ENCODE assay signal across 8 cellular contexts in genomic region chr16:4733211-4733742, GRCh38. TPM values are rescaled to one million over a fixed set of nuclear protein-coding genes. Genes with fewer than 3 reads are reported as not detected.
A peak's percentile ranks its signal among the peaks of the same experiment; 100 is the strongest.
DNase-seq lines count a peak whose midpoint lies in the region; ATAC-seq, FAIRE-seq and TF ChIP-seq lines count a peak whose summit lies in the region.

No MANE protein-coding gene starts in this region.

- peak overlapping the region; percentile 86 for H3K4me2 ChIP-seq in endothelial cell of umbilical vein (ENCODE audit: insufficient read depth, low read length)

- TF ChIP-seq CTCF in Caco-2 (IDR thresholded peaks at IDR 0.05; ENCODE audit: insufficient read depth in 1 of 2, low read depth in 1 of 2, low read length in 1 of 2, severe bottlenecking in 1 of 2, unreplicated experiment in 1 of 2) (no peak), endothelial cell of umbilical vein (IDR thresholded peaks at IDR 0.05; ENCODE audit: extremely low read depth in 1 of 2, insufficient read depth in 1 of 2, low read depth in 1 of 2, low read length in 2 of 2) (no peak), osteocyte (IDR thresholded peaks at IDR 0.05) (no peak)

- H3K27me3 Mint-ChIP-seq in Caco-2 (ENCODE audit: insufficient read depth, unreplicated experiment) (no peaks in the 10 kb centered on the region), osteocyte (ENCODE audit: unreplicated experiment) (no peaks in the 10 kb centered on the region)

- TF ChIP-seq POLR2A in endothelial cell of umbilical vein (IDR thresholded peaks at IDR 0.05; ENCODE audit: low read depth, low read length) (no peak), GM18505 (IDR thresholded peaks at IDR 0.05; ENCODE audit: borderline replicate concordance, extremely low read depth, insufficient read depth, insufficient read length) (no peak)

- POLR2A ChIA-PET in Caco-2 (lab: Charles Lee): interaction anchor here (1.6 to 2.4 kb wide), 3 partner anchors 35 to 117 kb away, joined by 11 to 20 read pairs (median 12); partner anchors contain the start of gene NUDT16L1
- POLR2A ChIA-PET in endothelial cell of umbilical vein (lab: Charles Lee): no interaction called here

- BruUV-seq in Caco-2 (replicated peaks; lab: Mats Ljungman, UMichigan) (no TSS peak), endothelial cell of umbilical vein (replicated peaks; lab: Mats Ljungman, UMichigan) (no TSS peak)

- H3K4me3 Mint-ChIP-seq in Caco-2 (ENCODE audit: unreplicated experiment) (peak overlapping the region; percentile 97), osteocyte (ENCODE audit: unreplicated experiment) (peak overlapping the region; percentile 93)

- no peak overlapping the region for H3K27ac ChIP-seq in endothelial cell of umbilical vein (ENCODE audit: insufficient read depth, low read depth, low read length)

- FAIRE-seq in endothelial cell of umbilical vein (lab: Jason Lieb, UNC): no peak

- H2AFZ ChIP-seq in endothelial cell of umbilical vein (ENCODE audit: low read depth, low read length): peak overlapping the region; percentile 99

- H3K4me1 Mint-ChIP-seq in Caco-2 (ENCODE audit: low read depth, unreplicated experiment) (no peaks in the 10 kb centered on the region), osteocyte (ENCODE audit: unreplicated experiment) (peaks cover 16% of the 10 kb centered on the region)

- dilution Hi-C loops in endothelial cell of umbilical vein (cut with MboI; ENCODE audit: extremely low pct_ligation_motif_present, low sequenced_read_pairs): no loop called here

- no peak for ATAC-seq in GM18505 (IDR thresholded peaks at IDR 0.05; ENCODE audit: unreplicated experiment)

- H3K27me3 ChIP-seq in Caco-2 (replicated peaks; ENCODE audit: control insufficient read depth, insufficient read depth, low read length): no peaks in the 10 kb centered on the region
- no peaks in the 10 kb centered on the region for H3K27me3 ChIP-seq in NT2/D1 (ENCODE audit: insufficient read depth, insufficient read length)
- no peaks in the 10 kb centered on the region for H3K27me3 ChIP-seq in endothelial cell of umbilical vein (ENCODE audit: control insufficient read depth in 2 of 2, insufficient read depth in 2 of 2, low read length in 2 of 2)

- H3K9me3 Mint-ChIP-seq in Caco-2 (ENCODE audit: unreplicated experiment) (no peaks in the 10 kb centered on the region), osteocyte (ENCODE audit: unreplicated experiment) (no peaks in the 10 kb centered on the region)

- no peaks in the 10 kb centered on the region for H3K9me3 ChIP-seq in Caco-2
- no peaks in the 10 kb centered on the region for H3K9me3 ChIP-seq in NT2/D1 (ENCODE audit: insufficient read depth, low read length)
- H3K9me3 ChIP-seq in endothelial cell of umbilical vein (replicated peaks; ENCODE audit: control insufficient read depth, insufficient read depth, low read length): no peaks in the 10 kb centered on the region

- intact Hi-C loops in Caco-2 (cut with micrococcal nuclease; ENCODE audit: unreplicated experiment) (no loop called here), endothelial cell of umbilical vein (cut with micrococcal nuclease) (no loop called here)

- H3K9ac ChIP-seq in NT2/D1 (ENCODE audit: insufficient read length, low read depth) (peak overlapping the region; percentile 96), endothelial cell of umbilical vein (replicated peaks; ENCODE audit: extremely low read depth, insufficient read depth, low read length) (peak overlapping the region; percentile 78)

- H3K27ac Mint-ChIP-seq in Caco-2 (ENCODE audit: unreplicated experiment) (peak overlapping the region; percentile 99), osteocyte (ENCODE audit: unreplicated experiment) (peak overlapping the region; percentile 31)

- H3K4me3 ChIP-seq in Caco-2 (ENCODE audit: low read depth, low read length): peak overlapping the region; percentile 85
- H3K4me3 ChIP-seq in NT2/D1 (ENCODE audit: insufficient read length, low read depth): peak overlapping the region; percentile 93
- peak overlapping the region; percentile 62 to 100 (median 76) for H3K4me3 ChIP-seq in endothelial cell of umbilical vein (replicated peaks in 1 of 3; ENCODE audit: insufficient read depth in 1 of 3, low read depth in 1 of 3, low read length in 3 of 3)

- peaks cover 9% of the 10 kb centered on the region for H3K79me2 ChIP-seq in endothelial cell of umbilical vein (ENCODE audit: control insufficient read depth, insufficient read depth, low read length)

- DNase-seq in Caco-2 (no peak), NT2/D1 (ENCODE audit: low read depth, low spot score) (no peak), endothelial cell of umbilical vein (ENCODE audit: low read depth, low spot score) (no peak), osteocyte (ENCODE audit: extremely low spot score, unreplicated experiment) (no peak), globus pallidus (ENCODE audit: low spot score) (no peak), inferior parietal cortex (ENCODE audit: extremely low spot score) (no peak), NCI-H1694 (lab: John Stamatoyannopoulos, UW) (no peak)

- CTCF ChIA-PET in Caco-2 (lab: Charles Lee): interaction anchor here (0.9 to 1.7 kb wide), 2 partner anchors 83 to 117 kb away, joined by 3 to 6 read pairs; no protein-coding TSS in a partner anchor
- CTCF ChIA-PET in endothelial cell of umbilical vein (lab: Charles Lee): interaction anchor here (1.1 to 1.4 kb wide), 2 partner anchors 30 to 109 kb away, joined by 3 read pairs; partner anchors contain the start of gene MGRN1

- no peaks in the 10 kb centered on the region for H4K20me1 ChIP-seq in endothelial cell of umbilical vein (replicated peaks; ENCODE audit: control insufficient read depth, extremely low read depth, insufficient read depth, low read length)

- H3K9me1 ChIP-seq in endothelial cell of umbilical vein (replicated peaks; ENCODE audit: control insufficient read depth, extremely low read depth, insufficient read depth, low read length): no peaks in the 10 kb centered on the region

- H3K4me1 ChIP-seq in Caco-2 (peaks cover 4% of the 10 kb centered on the region; the same call in 1 of the 2 replicates), NT2/D1 (ENCODE audit: insufficient read depth, insufficient read length) (peaks cover 6% of the 10 kb centered on the region), endothelial cell of umbilical vein (ENCODE audit: control insufficient read depth, extremely low read depth, insufficient read depth, low read length) (peaks cover 5% of the 10 kb centered on the region)

- peaks cover 31% of the 10 kb centered on the region for H3K36me3 Mint-ChIP-seq in Caco-2 (ENCODE audit: insufficient read depth, unreplicated experiment)
- H3K36me3 Mint-ChIP-seq in osteocyte (ENCODE audit: unreplicated experiment): peaks cover 9% of the 10 kb centered on the region

- H3K36me3 ChIP-seq in Caco-2 (ENCODE audit: control insufficient read depth, insufficient read depth, low read length) (no peaks in the 10 kb centered on the region), NT2/D1 (ENCODE audit: insufficient read depth, insufficient read length, low read length) (peaks cover 37% of the 10 kb centered on the region), endothelial cell of umbilical vein (ENCODE audit: control insufficient read depth in 2 of 2, extremely low read depth in 1 of 2, insufficient read depth in 2 of 2, low read length in 2 of 2) (peaks cover 0 to 6% of the 10 kb centered on the region in 2 experiments)

RNA-seq across cellular contexts. Expression of gene ANKS3, which starts 0.8 kb away (rescaled TPM):
- total RNA-seq in Caco-2 (2022) (27.4 and 28.1 TPM in 2 replicates), endothelial cell of umbilical vein (22.5 and 24.0 TPM in 2 replicates), osteocyte (30.0 TPM in 2 replicates)
- 13.9 and 14.2 TPM in 2 replicates for polyA plus RNA-seq in endothelial cell of umbilical vein
- 7.1 and 10.2 TPM in 2 replicates for polyA plus RNA-seq in endothelial cell of umbilical vein (2011; cell fraction: cytosol; rRNA removed)
- polyA plus RNA-seq in endothelial cell of umbilical vein (2011; cell fraction: nucleus; rRNA removed): 64.7 and 66.4 TPM in 2 replicates
- 5.7 and 9.6 TPM in 2 replicates for polyA plus RNA-seq in endothelial cell of umbilical vein (2012)
- polyA minus RNA-seq in endothelial cell of umbilical vein: 22.7 and 26.9 TPM in 2 replicates
- 7.1 TPM for polyA minus RNA-seq in endothelial cell of umbilical vein (2011; cell fraction: cytosol; rRNA and poly(A)+ RNA removed)
- 28.4 and 29.0 TPM in 2 replicates for polyA minus RNA-seq in endothelial cell of umbilical vein (2011; cell fraction: nucleus; rRNA and poly(A)+ RNA removed)

RNA-seq across cellular contexts. Expression of gene DNAAF8, which starts 1.1 kb away (rescaled TPM):
- 0.54 TPM in 1 of 2 replicates, not detected in the other for total RNA-seq in Caco-2 (2022)
- 1.0 TPM in 1 of 2 replicates, not detected in the other for total RNA-seq in endothelial cell of umbilical vein
- 0.49 and 0.58 TPM in 2 replicates for polyA plus RNA-seq in endothelial cell of umbilical vein
- 0.49 and 0.61 TPM in 2 replicates for polyA plus RNA-seq in endothelial cell of umbilical vein (2011; cell fraction: cytosol; rRNA removed)
- polyA plus RNA-seq in endothelial cell of umbilical vein (2011; cell fraction: nucleus; rRNA removed): 0.07 and 0.17 TPM in 2 replicates
- 0.30 and 0.52 TPM in 2 replicates for polyA plus RNA-seq in endothelial cell of umbilical vein (2012)
- 0.24 and 1.00 TPM in 2 replicates for polyA minus RNA-seq in endothelial cell of umbilical vein
- polyA minus RNA-seq in endothelial cell of umbilical vein (2011; cell fraction: cytosol; rRNA and poly(A)+ RNA removed): not detected
- polyA minus RNA-seq in endothelial cell of umbilical vein (2011; cell fraction: nucleus; rRNA and poly(A)+ RNA removed): not detected in 2 replicates
- total RNA-seq in osteocyte: 1.2 and 1.7 TPM in 2 replicates

RNA-seq across cellular contexts. Expression of gene ZNF500, which starts 33.7 kb away (rescaled TPM):
- total RNA-seq in Caco-2 (2022) (12.9 and 13.3 TPM in 2 replicates), endothelial cell of umbilical vein (12.2 and 13.5 TPM in 2 replicates), osteocyte (22.8 and 23.5 TPM in 2 replicates)
- polyA plus RNA-seq in endothelial cell of umbilical vein: 8.6 and 12.8 TPM in 2 replicates
- 5.2 and 6.2 TPM in 2 replicates for polyA plus RNA-seq in endothelial cell of umbilical vein (2011; cell fraction: cytosol; rRNA removed)
- 13.1 and 14.2 TPM in 2 replicates for polyA plus RNA-seq in endothelial cell of umbilical vein (2011; cell fraction: nucleus; rRNA removed)
- polyA plus RNA-seq in endothelial cell of umbilical vein (2012): 4.7 and 5.1 TPM in 2 replicates
- 6.4 and 10.3 TPM in 2 replicates for polyA minus RNA-seq in endothelial cell of umbilical vein
- polyA minus RNA-seq in endothelial cell of umbilical vein (2011; cell fraction: cytosol; rRNA and poly(A)+ RNA removed): 6.5 TPM
- 5.6 and 7.4 TPM in 2 replicates for polyA minus RNA-seq in endothelial cell of umbilical vein (2011; cell fraction: nucleus; rRNA and poly(A)+ RNA removed)

RNA-seq across cellular contexts. Expression of gene NUDT16L1, which starts 39.9 kb away (rescaled TPM):
- total RNA-seq in Caco-2 (2022): 27.9 and 31.3 TPM in 2 replicates
- 22.8 and 24.7 TPM in 2 replicates for total RNA-seq in endothelial cell of umbilical vein
- polyA plus RNA-seq in endothelial cell of umbilical vein: 53.1 and 65.3 TPM in 2 replicates
- polyA plus RNA-seq in endothelial cell of umbilical vein (2011; cell fraction: cytosol; rRNA removed): 31.7 and 40.0 TPM in 2 replicates
- polyA plus RNA-seq in endothelial cell of umbilical vein (2011; cell fraction: nucleus; rRNA removed): 21.0 and 21.6 TPM in 2 replicates
- 17.9 and 18.2 TPM in 2 replicates for polyA plus RNA-seq in endothelial cell of umbilical vein (2012)
- polyA minus RNA-seq in endothelial cell of umbilical vein: 10.0 and 12.4 TPM in 2 replicates
- 10.4 TPM for polyA minus RNA-seq in endothelial cell of umbilical vein (2011; cell fraction: cytosol; rRNA and poly(A)+ RNA removed)
- 4.7 and 6.4 TPM in 2 replicates for polyA minus RNA-seq in endothelial cell of umbilical vein (2011; cell fraction: nucleus; rRNA and poly(A)+ RNA removed)
- total RNA-seq in osteocyte: 26.2 and 28.9 TPM in 2 replicates

RNA-seq across cellular contexts. Expression of gene SEPTIN12, which starts 54.9 kb away (rescaled TPM):
- total RNA-seq in Caco-2 (2022): not detected in 2 replicates
- not detected in 2 replicates for total RNA-seq in endothelial cell of umbilical vein
- polyA plus RNA-seq in endothelial cell of umbilical vein: not detected in 2 replicates
- polyA plus RNA-seq in endothelial cell of umbilical vein (2011; cell fraction: cytosol; rRNA removed): not detected in 2 replicates
- 0.45 TPM in 1 of 2 replicates, not detected in the other for polyA plus RNA-seq in endothelial cell of umbilical vein (2011; cell fraction: nucleus; rRNA removed)
- polyA plus RNA-seq in endothelial cell of umbilical vein (2012): not detected in 2 replicates
- not detected in 2 replicates for polyA minus RNA-seq in endothelial cell of umbilical vein
- not detected for polyA minus RNA-seq in endothelial cell of umbilical vein (2011; cell fraction: cytosol; rRNA and poly(A)+ RNA removed)
- not detected in 2 replicates for polyA minus RNA-seq in endothelial cell of umbilical vein (2011; cell fraction: nucleus; rRNA and poly(A)+ RNA removed)
- total RNA-seq in osteocyte: not detected in 2 replicates
